31 cellular contexts compared by ENCODE assay signal in the genomic region with DNA sequence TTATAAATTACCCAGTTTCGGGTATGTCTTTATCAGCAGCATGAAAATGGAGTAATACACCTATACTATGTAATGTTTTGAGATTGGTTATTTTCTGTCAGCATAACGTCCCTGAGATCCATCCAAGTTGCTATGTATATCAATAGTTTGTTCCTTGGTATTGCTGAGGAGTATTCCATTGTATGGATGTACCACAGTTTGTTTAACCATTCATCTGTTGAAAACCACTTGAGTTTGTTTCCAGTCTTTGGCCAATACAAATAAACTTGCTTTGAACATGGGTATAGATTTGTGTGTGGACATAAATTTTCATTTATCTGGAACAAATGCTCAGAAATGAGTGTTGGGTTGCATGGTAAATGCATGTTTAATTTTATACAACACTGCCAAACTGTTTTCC.
"Had no signal": no experiment of that assay in that cellular context is flagged by ENCODE, and none has a peak within 500 bp of the region (broad histone marks: within the 10 kb centered on the region; RNA-seq: fewer than 3 reads in every experiment).

No MANE protein-coding gene starts in this region.

- DNase-seq: activated effector memory CD4-positive, alpha-beta T cell treated with anti-CD3 and anti-CD28 coated beads, Interleukin-2, amount 50 U/mL, for 16 hours; activated effector memory CD4-positive, alpha-beta T cell treated with Interleukin-2 at 50 U/mL for 16 hours; activated gamma-delta T cell; activated gamma-delta T cell treated with Interleukin-2 at 50 U/mL for 16 hours; activated naive CD4-positive, alpha-beta T cell; activated naive CD4-positive, alpha-beta T cell treated with anti-CD3 and anti-CD28 coated beads for 36 hours; activated naive CD4-positive, alpha-beta T cell treated with anti-CD3 and anti-CD28 coated beads, Interleukin-2, amount 10 ng/mL, durations not matched to agents 7 days and 5 days; activated naive CD4-positive, alpha-beta T cell treated with anti-CD3 and anti-CD28 coated beads, Interleukin-2, amount 50 U/mL, for 16 hours; activated naive CD4-positive, alpha-beta T cell treated with Interleukin-2 at 50 U/mL for 16 hours; activated naive CD8-positive, alpha-beta T cell treated with anti-CD3 and anti-CD28 coated beads for 36 hours; activated naive CD8-positive, alpha-beta T cell treated with anti-CD3 and anti-CD28 coated beads, Interleukin-2, amount 10 ng/mL, durations not matched to agents 7 days and 5 days; activated naive CD8-positive, alpha-beta T cell treated with anti-CD3 and anti-CD28 coated beads, Interleukin-2, amount 50 U/mL, for 24 hours; activated T-cell treated with anti-CD3 and anti-CD28 coated beads, Interleukin-2, amount 50 U/mL, for 24 hours; activated T-cell treated with anti-CD3 and anti-CD28 coated beads, Interleukin-2, amount 50 U/mL, for 4 hours; activated T-cell treated with anti-CD3 and anti-CD28 coated beads, Interleukin-2, amount 50 U/mL, for 48 hours; activated T-cell treated with anti-CD3 and anti-CD28 coated beads, Interleukin-2, amount 50 U/mL, for 72 hours; adrenal gland; amniotic stem cell; amygdala; anterior cingulate cortex; aorta; body of pancreas; brain microvascular endothelial cell; caudate nucleus; central memory CD4-positive, alpha-beta T cell; cerebellar nuclear complex had no signal

- H3K4me3 ChIP-seq: adrenal gland, ascending aorta, body of pancreas, breast epithelium, cardiac muscle cell had no signal

- H3K9me3 ChIP-seq: adrenal gland, ascending aorta, body of pancreas, breast epithelium had no signal

- H3K4me1 ChIP-seq: adrenal gland, ascending aorta, body of pancreas, breast epithelium had no signal

- H3K27ac ChIP-seq: adrenal gland, ascending aorta, body of pancreas, brain microvascular endothelial cell, breast epithelium, cardiac muscle cell had no signal

- ATAC-seq: activated naive CD4-positive, alpha-beta T cell treated with anti-CD3 and anti-CD28 coated beads, Interleukin-2, amount 50 U/mL, for 72 hours; activated naive CD8-positive, alpha-beta T cell treated with anti-CD3 and anti-CD28 coated beads, Interleukin-2, amount 50 U/mL, for 24 hours; activated T-cell treated with anti-CD3 and anti-CD28 coated beads, Interleukin-2, amount 50 U/mL, for 4 hours; activated T-cell treated with anti-CD3 and anti-CD28 coated beads, Interleukin-2, amount 50 U/mL, for 72 hours; activated T-helper 17 cell treated with anti-CD3 and anti-CD28 coated beads, Interleukin-2, amount 50 U/mL, for 72 hours; body of pancreas had no signal

- H3K36me3 ChIP-seq: adrenal gland, ascending aorta, breast epithelium, cardiac muscle cell had no signal

- H3K27me3 ChIP-seq: adrenal gland, ascending aorta, body of pancreas, brain microvascular endothelial cell, breast epithelium, cardiac muscle cell had no signal
